ENCODE assay signal across 1 cellular context in genomic region chr6:26187981-26188635, GRCh38.
TF ChIP-seq lines count a peak whose summit lies in the region.

No MANE protein-coding gene starts in this region.

TF ChIP-seq in HepG2, 621 proteins besides CTCF, POLR2A, EP300 and RAD21 (continued from another document and continues in another):
- TF ChIP-seq IRF9 (CRISPR knock-in tag; IDR thresholded peaks at IDR 0.05; ENCODE audit: borderline replicate concordance) (no peak), ZNF543 (CRISPR knock-in tag; IDR thresholded peaks at IDR 0.05) (0 out of 2 replicates have a peak, but pooled peaks have one; percentile 45), ATF5 (CRISPR knock-in tag; IDR thresholded peaks at IDR 0.05; ENCODE audit: low read depth) (no peak), ZNF607 (CRISPR knock-in tag; IDR thresholded peaks at IDR 0.05; ENCODE audit: borderline replicate concordance) (no peak), HMG20A (CRISPR knock-in tag; IDR thresholded peaks at IDR 0.05; ENCODE audit: borderline replicate concordance) (no peak), RBM22 (optimal IDR thresholded peaks at IDR 0.05; ENCODE audit: low read length) (no peak), ZNF281 (CRISPR knock-in tag; IDR thresholded peaks at IDR 0.05; ENCODE audit: borderline replicate concordance) (0 out of 2 replicates have a peak, but pooled peaks have one; percentile 56), ZNF264 (CRISPR knock-in tag; IDR thresholded peaks at IDR 0.05) (no peak), REPIN1 (CRISPR knock-in tag; IDR thresholded peaks at IDR 0.05; ENCODE audit: borderline replicate concordance, low read depth) (no peak), ZNF251 (CRISPR knock-in tag; IDR thresholded peaks at IDR 0.05) (no peak), AGO2 (optimal IDR thresholded peaks at IDR 0.05; ENCODE audit: low read depth, low read length) (peak; percentile 33), ZNF24 (IDR thresholded peaks at IDR 0.05) (no peak), TOE1 (CRISPR knock-in tag; IDR thresholded peaks at IDR 0.05) (peak; percentile 42; the same call in 1 of the 2 replicates), MIER3 (CRISPR knock-in tag; IDR thresholded peaks at IDR 0.05; ENCODE audit: borderline replicate concordance) (no peak), ZNF235 (CRISPR knock-in tag; IDR thresholded peaks at IDR 0.05; ENCODE audit: borderline replicate concordance) (0 out of 2 replicates have a peak, but pooled peaks have one; percentile 21), FOXM1 (CRISPR knock-in tag; IDR thresholded peaks at IDR 0.05) (no peak), ZMAT5 (CRISPR knock-in tag; IDR thresholded peaks at IDR 0.05; ENCODE audit: borderline replicate concordance, low read depth) (no peak), ZFP90 (CRISPR knock-in tag; IDR thresholded peaks at IDR 0.05; ENCODE audit: borderline replicate concordance) (no peak; the same call in 1 of the 2 replicates), IKZF1 (IDR thresholded peaks at IDR 0.05) (no peak), ZNF761 (CRISPR knock-in tag; conservative IDR thresholded peaks at IDR 0.05) (0 out of 2 replicates have a peak, but pooled peaks have one; percentile 4), NRL (CRISPR knock-in tag; IDR thresholded peaks at IDR 0.05; ENCODE audit: borderline replicate concordance) (no peak), MLXIP (CRISPR knock-in tag; IDR thresholded peaks at IDR 0.05; ENCODE audit: borderline replicate concordance) (no peak), ZNF720 (CRISPR knock-in tag; IDR thresholded peaks at IDR 0.05) (no peak), TCF7L2 (IDR thresholded peaks at IDR 0.05; ENCODE audit: low read depth, low read length) (no peak), SOX13 (IDR thresholded peaks at IDR 0.05) (no peak), SOX13 (CRISPR knock-in tag; conservative IDR thresholded peaks at IDR 0.05 in 1 of 2, IDR thresholded peaks at IDR 0.05 in 1 of 2) (no peak), ZNF33B (CRISPR knock-in tag; IDR thresholded peaks at IDR 0.05) (no peak), CC2D1A (CRISPR knock-in tag; IDR thresholded peaks at IDR 0.05) (no peak), ATF7-NPFF (CRISPR knock-in tag; IDR thresholded peaks at IDR 0.05; ENCODE audit: low read depth) (no peak), SP1 (IDR thresholded peaks at IDR 0.05) (no peak), SP1 (CRISPR knock-in tag; IDR thresholded peaks at IDR 0.05) (peak; percentile 31; the same call in 1 of the 2 replicates), ZNF891 (CRISPR knock-in tag; IDR thresholded peaks at IDR 0.05) (no peak), NPAS2 (CRISPR knock-in tag; IDR thresholded peaks at IDR 0.05; ENCODE audit: borderline replicate concordance) (no peak), DDIT3 (CRISPR knock-in tag; IDR thresholded peaks at IDR 0.05) (no peak), DPF2 (CRISPR knock-in tag; IDR thresholded peaks at IDR 0.05; ENCODE audit: borderline replicate concordance, low read depth) (0 out of 2 replicates have a peak, but pooled peaks have one; percentile 24), ZBTB8A (CRISPR knock-in tag; IDR thresholded peaks at IDR 0.05; ENCODE audit: borderline replicate concordance, low read depth) (no peak; the same call in 1 of the 2 replicates), ZNF619 (CRISPR knock-in tag; IDR thresholded peaks at IDR 0.05) (no peak), FOXA3 (CRISPR knock-in tag; IDR thresholded peaks at IDR 0.05) (no peak; the same call in 1 of the 2 replicates), ERF (CRISPR knock-in tag; IDR thresholded peaks at IDR 0.05) (no peak), ZSCAN31 (CRISPR knock-in tag; IDR thresholded peaks at IDR 0.05; ENCODE audit: low read depth) (0 out of 2 replicates have a peak, but pooled peaks have one; percentile 2), ELF1 (CRISPR knock-in tag; IDR thresholded peaks at IDR 0.05) (peak; percentile 14; the same call in 1 of the 2 replicates), RFX1 (IDR thresholded peaks at IDR 0.05) (peak; percentile 54; the same call in 1 of the 2 replicates), PCBP1 (IDR thresholded peaks at IDR 0.05; ENCODE audit: borderline replicate concordance, low read depth, low read length) (no peak), ZNF616 (CRISPR knock-in tag; IDR thresholded peaks at IDR 0.05; ENCODE audit: low read depth) (no peak), TFDP1 (CRISPR knock-in tag; IDR thresholded peaks at IDR 0.05; ENCODE audit: borderline replicate concordance) (peak; percentile 73), DNMT3B (CRISPR knock-in tag; conservative IDR thresholded peaks at IDR 0.05) (no peak), ZBTB20 (CRISPR knock-in tag; IDR thresholded peaks at IDR 0.05; ENCODE audit: borderline replicate concordance, low read depth) (0 out of 2 replicates have a peak, but pooled peaks have one; percentile 13), NR0B2 (CRISPR knock-in tag; IDR thresholded peaks at IDR 0.05) (no peak), ZNF646 (CRISPR knock-in tag; IDR thresholded peaks at IDR 0.05) (no peak), HDAC1 (CRISPR knock-in tag; IDR thresholded peaks at IDR 0.05) (no peak), HIC2 (CRISPR knock-in tag; IDR thresholded peaks at IDR 0.05; ENCODE audit: low read depth) (no peak)
